ENCODE assay signal across 8 cellular contexts in genomic region chr2:176188218-176188968, GRCh38. TPM values are rescaled to one million over a fixed set of nuclear protein-coding genes. Genes with fewer than 3 reads are reported as not detected.
A peak's percentile ranks its signal among the peaks of the same experiment; 100 is the strongest.
DNase-seq lines count a peak whose midpoint lies in the region; ATAC-seq lines count a peak whose summit lies in the region.

HOXD1 (plus strand) TSS chr2:176188668; CDS start chr2:176188802, 134 bp downstream.

- H3K4me3 Mint-ChIP-seq in activated CD4-positive, alpha-beta T cell treated with anti-CD3 and anti-CD28 coated beads for 36 hours, result peak within 1 kb of the TSS; percentile 60

- H3K27me3 Mint-ChIP-seq in activated CD4-positive, alpha-beta T cell treated with anti-CD3 and anti-CD28 coated beads for 36 hours, result peaks cover 60% of the 10 kb centered on the region

- H3K36me3 Mint-ChIP-seq in activated CD4-positive, alpha-beta T cell treated with anti-CD3 and anti-CD28 coated beads for 36 hours (ENCODE audit: low read depth), result no peaks in the 10 kb centered on the region

- no peaks in the 10 kb centered on the region for H3K9me3 Mint-ChIP-seq in activated CD4-positive, alpha-beta T cell treated with anti-CD3 and anti-CD28 coated beads for 36 hours (ENCODE audit: low read depth)

- CTCF ChIA-PET in activated CD4-positive, alpha-beta T cell treated with anti-CD3 and anti-CD28 coated beads for 36 hours (lab: Charles Lee), result interaction anchor here (1.1 to 1.3 kb wide), 2 partner anchors 15 kb away, joined by 3 to 4 read pairs; no protein-coding TSS in a partner anchor

- DNase-seq in activated CD4-positive, alpha-beta T cell treated with anti-CD3 and anti-CD28 coated beads for 36 hours, result peak; percentile 29
- no peak for DNase-seq in activated CD4-positive, alpha-beta T cell treated with anti-CD3 and anti-CD28 coated beads for 4 hours
- DNase-seq in NCI-H146 (lab: John Stamatoyannopoulos, UW) (peak; percentile 76), amygdala (lab: John Stamatoyannopoulos, UW) (peak in 38 of 56 donors; percentile 3 to 75 (median 41)), hypothalamus (lab: John Stamatoyannopoulos, UW) (peak in 37 of 51 donors; percentile 3 to 81 (median 44)), renal cortical epithelial cell (ENCODE audit: low read depth) (peak; percentile 47), mesenteric fat pad (ENCODE audit: low spot score) (no peak), SKM-1 treated with dmso at 0.1 percent for 144 hours (lab: John Stamatoyannopoulos, UW; ENCODE audit: unreplicated experiment) (no peak)

- POLR2A ChIA-PET in activated CD4-positive, alpha-beta T cell treated with anti-CD3 and anti-CD28 coated beads for 36 hours (lab: Charles Lee), result no interaction called here

- peak; percentile 49 for ATAC-seq in activated CD4-positive, alpha-beta T cell treated with anti-CD3 and anti-CD28 coated beads for 36 hours

- intact Hi-C loops in activated CD4-positive, alpha-beta T cell treated with anti-CD3 and anti-CD28 coated beads for 36 hours (cut with DNase I, micrococcal nuclease), result no loop called here

- no peak within 1 kb of the TSS for H3K27ac Mint-ChIP-seq in activated CD4-positive, alpha-beta T cell treated with anti-CD3 and anti-CD28 coated beads for 36 hours

- peaks cover 18% of the 10 kb centered on the region for H3K4me1 Mint-ChIP-seq in activated CD4-positive, alpha-beta T cell treated with anti-CD3 and anti-CD28 coated beads for 36 hours

RNA-seq across cellular contexts. Expression of gene HOXD1, which starts in this region (rescaled TPM):
- not detected for total RNA-seq in activated CD4-positive, alpha-beta T cell treated with anti-CD3 and anti-CD28 coated beads for 36 hours
- total RNA-seq in renal cortical epithelial cell (4.2 and 15.7 TPM in 2 replicates), mesenteric fat pad (1.1 TPM)

Comparison
In these comparisons a context has a peak if more than half of its experiments do, and no peak if none do; other contexts are left out.
1. Peak in DNase-seq and ATAC-seq in activated CD4-positive, alpha-beta T cell treated with anti-CD3 and anti-CD28 coated beads for 36 hours; RNA of the gene not detected or under 1 TPM.
2. DNase-seq: peak in NCI-H146 (single experiment), amygdala (38 of 56), hypothalamus (37 of 51) and renal cortical epithelial cell (single experiment); none in activated CD4-positive, alpha-beta T cell treated with anti-CD3 and anti-CD28 coated beads for 4 hours (0 of 2), mesenteric fat pad (single experiment) and SKM-1 treated with dmso at 0.1 percent for 144 hours (single experiment).